21 cellular contexts compared by ENCODE assay signal in the genomic region with DNA sequence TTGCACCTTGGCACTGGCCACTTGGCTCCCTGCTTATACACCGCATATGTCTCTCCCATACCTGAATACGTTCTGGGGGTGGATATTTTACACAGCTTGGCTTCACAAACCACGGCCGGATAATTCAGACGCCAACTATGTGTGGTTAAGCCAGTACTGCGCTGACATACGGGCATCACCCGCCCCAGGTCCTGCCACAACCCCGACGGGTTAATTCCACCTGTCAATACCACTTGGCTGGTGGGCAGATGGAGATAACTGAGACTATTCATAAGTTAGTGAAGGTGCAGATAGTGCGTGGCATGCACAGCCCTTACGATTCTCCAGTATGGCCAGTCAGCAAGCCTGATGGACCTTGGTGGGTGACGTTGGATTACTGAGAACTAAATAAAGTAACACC.
"Had no signal": no experiment of that assay in that cellular context is flagged by ENCODE, and none has a peak within 500 bp of the region (broad histone marks: within the 10 kb centered on the region; RNA-seq: fewer than 3 reads in every experiment).

No MANE protein-coding gene starts in this region.

- H3K9me3 ChIP-seq: esophagus muscularis mucosa, gastroesophageal sphincter, left ventricle myocardium inferior, lower lobe of right lung had no signal

- H3K4me1 ChIP-seq: esophagus muscularis mucosa, foreskin keratinocyte, gastroesophageal sphincter, heart left ventricle, left ventricle myocardium inferior, lower lobe of right lung had no signal

- ATAC-seq: foreskin keratinocyte, gastroesophageal sphincter, left colon, left lobe of liver had no signal

- H3K27ac ChIP-seq: coronary artery, dorsolateral prefrontal cortex, esophagus muscularis mucosa, foreskin keratinocyte, gastroesophageal sphincter, heart left ventricle, hepatocyte, left ventricle myocardium inferior, lower lobe of right lung had no signal

- DNase-seq: dermis blood vessel endothelial cell; dorsolateral prefrontal cortex; effector CD4-positive, alpha-beta T cell; effector memory CD4-positive, alpha-beta T cell; foreskin keratinocyte; heart left ventricle; hypothalamus; immature natural killer cell; islet precursor cell; kidney; kidney glomerular epithelial cell; left colon; left ventricle myocardium inferior; lower lobe of right lung; mesenchymal stem cell; midbrain had no signal

- H3K36me3 ChIP-seq: esophagus muscularis mucosa, gastroesophageal sphincter, heart left ventricle, left ventricle myocardium inferior, lower lobe of right lung had no signal

- H3K27me3 ChIP-seq: dorsolateral prefrontal cortex, esophagus muscularis mucosa, foreskin keratinocyte, gastroesophageal sphincter, heart left ventricle, hepatocyte had no signal

- H3K4me3 ChIP-seq: coronary artery, dorsolateral prefrontal cortex, esophagus muscularis mucosa, gastroesophageal sphincter, heart left ventricle, hepatocyte, left ventricle myocardium inferior, lower lobe of right lung had no signal

- H2AFZ ChIP-seq: hepatocyte had no signal

- H3K4me2 ChIP-seq: hepatocyte had no signal
